14 cellular contexts compared by ENCODE assay signal in genomic region chr5:71588533-71588885, GRCh38. TPM values are rescaled to one million over a fixed set of nuclear protein-coding genes. Genes with fewer than 3 reads are reported as not detected.
DNase-seq lines count a peak whose midpoint lies in the region; ATAC-seq and TF ChIP-seq lines count a peak whose summit lies in the region.
"Had no signal": no experiment of that assay in that cellular context is flagged by ENCODE, and none has a peak within 500 bp of the region (broad histone marks: within the 10 kb centered on the region; RNA-seq: fewer than 3 reads in every experiment).

No MANE protein-coding gene starts in this region.

- POLR2A ChIA-PET in CD8-positive, alpha-beta T cell (lab: Charles Lee), result no interaction called here

- H3K27me3 Mint-ChIP-seq in CD8-positive, alpha-beta T cell (ENCODE audit: low read depth), result no peaks in the 10 kb centered on the region
- no peaks in the 10 kb centered on the region for H3K27me3 Mint-ChIP-seq in natural killer cell treated with Interleukin-12 subunit alpha and Interleukin-12 subunit beta and Interleukin-15 and Interleukin-18, amount 100 ng/mL, for 72 hours

- CTCF ChIA-PET in CD8-positive, alpha-beta T cell (lab: Charles Lee), result interaction anchor here (2.7 kb wide), 1 partner anchor 12 kb away, joined by 21 read pairs; no protein-coding TSS in a partner anchor

- no peak overlapping the region for H3K9ac ChIP-seq in HUES6 (ENCODE audit: low read length)

- DNase-seq in CD8-positive, alpha-beta T cell, result no peak
- DNase-seq in ascending aorta (ENCODE audit: low spot score in 2 of 2) (no peak), epidermal melanocyte (ENCODE audit: insufficient read length, low spot score) (no peak), HK-2 (ENCODE audit: unreplicated experiment) (no peak), inferior parietal cortex (ENCODE audit: extremely low spot score) (no peak)
- no peak for DNase-seq in natural killer cell treated with Interleukin-12 subunit alpha and Interleukin-12 subunit beta and Interleukin-15 and Interleukin-18, amount 100 ng/mL, for 72 hours (ENCODE audit: low spot score)
- DNase-seq: DMS53; effector CD8-positive, alpha-beta T cell; NCI-H1092 treated with DMSO at 0.1 percent for 48 hours; NCI-H748 treated with DMSO at 0.1 percent for 48 hours; occipital lobe; uterus had no signal

- intact Hi-C loops in CD8-positive, alpha-beta T cell (cut with DNase I, micrococcal nuclease), result loop anchor here (5.0 to 10.0 kb wide), 4 partner anchors 46 to 1976 kb away; partner anchors contain the start of genes ANKRA2 (in 1 of the 2), MRPS27 (in 1 of the 2), PTCD2 (in 1 of the 2) and UTP15 (in 1 of the 2)
- intact Hi-C loops in ascending aorta (cut with DNase I), result loop anchor here (10.0 kb wide), 2 partner anchors 516 to 716 kb away; partner anchors contain the start of gene MAP1B

- no peak for ATAC-seq in CD8-positive, alpha-beta T cell
- no peak for ATAC-seq in natural killer cell treated with Interleukin-12 subunit alpha and Interleukin-12 subunit beta and Interleukin-15 and Interleukin-18, amount 100 ng/mL, for 72 hours
- no peak for ATAC-seq in HG03520 (IDR thresholded peaks at IDR 0.05; ENCODE audit: unreplicated experiment)

- H3K9me3 Mint-ChIP-seq in CD8-positive, alpha-beta T cell, result no peaks in the 10 kb centered on the region
- peaks cover 7% of the 10 kb centered on the region for H3K9me3 Mint-ChIP-seq in natural killer cell treated with Interleukin-12 subunit alpha and Interleukin-12 subunit beta and Interleukin-15 and Interleukin-18, amount 100 ng/mL, for 72 hours

- no peaks in the 10 kb centered on the region for H3K27me3 ChIP-seq in CD8-positive, alpha-beta T cell (ENCODE audit: insufficient read depth, low read length)
- H3K27me3 ChIP-seq in HUES6 (ENCODE audit: control insufficient read depth, insufficient read depth, low read length) (no peaks in the 10 kb centered on the region), ascending aorta (no peaks in the 10 kb centered on the region)
- H3K27me3 ChIP-seq: uterus had no signal

- no peaks in the 10 kb centered on the region for H3K36me3 ChIP-seq in CD8-positive, alpha-beta T cell (ENCODE audit: insufficient read depth, low read length)
- H3K36me3 ChIP-seq in HUES6 (ENCODE audit: control insufficient read depth, insufficient read depth, low read length) (no peaks in the 10 kb centered on the region), ascending aorta (peaks cover 0 to under 1% of the 10 kb centered on the region in 2 donors)
- H3K36me3 ChIP-seq: uterus had no signal

- no peak overlapping the region for H3K27ac ChIP-seq in CD8-positive, alpha-beta T cell (ENCODE audit: low read depth, low read length)
- no peak overlapping the region for H3K27ac ChIP-seq in HUES6 (ENCODE audit: low read depth, low read length)
- H3K27ac ChIP-seq in ascending aorta, result peak overlapping the region in 1 of 2 donors; percentile 89

- H3K9me3 ChIP-seq in CD8-positive, alpha-beta T cell (ENCODE audit: low read length), result no peaks in the 10 kb centered on the region
- H3K9me3 ChIP-seq in HUES6 (ENCODE audit: control insufficient read depth, insufficient read depth, low read depth, low read length) (no peaks in the 10 kb centered on the region), ascending aorta (no peaks in the 10 kb centered on the region)
- H3K9me3 ChIP-seq: uterus had no signal

- TF ChIP-seq CTCF in CD8-positive, alpha-beta T cell (IDR thresholded peaks at IDR 0.05), result no peak
- TF ChIP-seq CTCF in ascending aorta (IDR thresholded peaks at IDR 0.05), result no peak

- peak overlapping the region; percentile 96 for H3K4me3 Mint-ChIP-seq in CD8-positive, alpha-beta T cell
- H3K4me3 Mint-ChIP-seq in natural killer cell treated with Interleukin-12 subunit alpha and Interleukin-12 subunit beta and Interleukin-15 and Interleukin-18, amount 100 ng/mL, for 72 hours, result peak overlapping the region; percentile 91

- H3K4me1 Mint-ChIP-seq in CD8-positive, alpha-beta T cell (ENCODE audit: low read depth), result peaks cover 48% of the 10 kb centered on the region
- H3K4me1 Mint-ChIP-seq in natural killer cell treated with Interleukin-12 subunit alpha and Interleukin-12 subunit beta and Interleukin-15 and Interleukin-18, amount 100 ng/mL, for 72 hours (ENCODE audit: low read depth in 2 of 2), result peaks cover 40 to 41% of the 10 kb centered on the region in 2 donors

- peak overlapping the region; percentile 64 for H3K27ac Mint-ChIP-seq in CD8-positive, alpha-beta T cell
- H3K27ac Mint-ChIP-seq in natural killer cell treated with Interleukin-12 subunit alpha and Interleukin-12 subunit beta and Interleukin-15 and Interleukin-18, amount 100 ng/mL, for 72 hours, result peak overlapping the region; percentile 90 to 92

- peaks cover 32% of the 10 kb centered on the region for H3K4me1 ChIP-seq in CD8-positive, alpha-beta T cell (ENCODE audit: insufficient read depth, low read length)
- H3K4me1 ChIP-seq in HUES6 (ENCODE audit: control insufficient read depth, insufficient read depth, low read length) (no peaks in the 10 kb centered on the region), ascending aorta (peaks cover 0 to 13% of the 10 kb centered on the region in 2 donors)
- H3K4me1 ChIP-seq: uterus had no signal

- peaks cover 12% of the 10 kb centered on the region for H3K36me3 Mint-ChIP-seq in CD8-positive, alpha-beta T cell
- H3K36me3 Mint-ChIP-seq in natural killer cell treated with Interleukin-12 subunit alpha and Interleukin-12 subunit beta and Interleukin-15 and Interleukin-18, amount 100 ng/mL, for 72 hours, result peaks cover 12% of the 10 kb centered on the region

- H3K4me3 ChIP-seq in CD8-positive, alpha-beta T cell (ENCODE audit: low read depth, low read length), result no peak overlapping the region
- H3K4me3 ChIP-seq in HUES6 (ENCODE audit: low read depth, low read length) (peak overlapping the region; percentile 72), ascending aorta (peak overlapping the region; percentile 81 to 84)

RNA-seq across cellular contexts. Expression of gene MCCC2, which starts 1.4 kb away (rescaled TPM):
- 10 to 100 TPM; 16.0 to 18.2 TPM for total RNA-seq in CD8-positive, alpha-beta T cell
- total RNA-seq in ascending aorta, result 13.8 TPM
- 10 to 100 TPM; 50.4 to 64.2 TPM for total RNA-seq in natural killer cell treated with Interleukin-12 subunit alpha and Interleukin-12 subunit beta and Interleukin-15 and Interleukin-18, amount 100 ng/mL, for 72 hours
